1 cellular context compared by ENCODE assay signal in genomic region chr18:47930086-47930843, GRCh38.
A peak's percentile ranks its signal among the peaks of the same experiment; 100 is the strongest.
TF ChIP-seq lines count a peak whose summit lies in the region.

Gene SMAD2, minus strand, starts transcription at chr18:47930659. Its CDS starts 33,903 bp downstream, at chr18:47896756.

TF ChIP-seq in HEK293, 187 proteins besides CTCF, POLR2A, EP300 and RAD21 (continued from another document and continues in another):
- TF ChIP-seq ZNF518A (tag by site-specific recombination; conservative IDR thresholded peaks at IDR 0.05; ENCODE audit: low read depth) (no peak), ZNF335 (tag by site-specific recombination; conservative IDR thresholded peaks at IDR 0.05) (peak; percentile 72), ZNF354C (tag by site-specific recombination; IDR thresholded peaks at IDR 0.05; ENCODE audit: borderline replicate concordance, low read depth) (no peak), ZBTB10 (tag by site-specific recombination; IDR thresholded peaks at IDR 0.05) (peak; percentile 26; the same call in 1 of the 2 replicates), ZBTB8A (tag by site-specific recombination; IDR thresholded peaks at IDR 0.05) (peak; percentile 69), ZBTB21 (tag by site-specific recombination; IDR thresholded peaks at IDR 0.05) (no peak), ZNF677 (tag by site-specific recombination; IDR thresholded peaks at IDR 0.05) (no peak), BCL11A (tag by site-specific recombination; IDR thresholded peaks at IDR 0.05; ENCODE audit: low read depth) (no peak), ZNF585B (tag by site-specific recombination; IDR thresholded peaks at IDR 0.05) (no peak), ZNF670 (tag by site-specific recombination; IDR thresholded peaks at IDR 0.05; ENCODE audit: low read depth) (no peak), ZSCAN16 (tag by site-specific recombination; IDR thresholded peaks at IDR 0.05) (no peak), ZNF837 (tag by site-specific recombination; IDR thresholded peaks at IDR 0.05) (no peak), ZBTB20 (tag by site-specific recombination; IDR thresholded peaks at IDR 0.05) (peak; percentile 87), ZFP37 (tag by site-specific recombination; IDR thresholded peaks at IDR 0.05) (peak; percentile 78; the same call in 1 of the 2 replicates), ZNF138 (tag by site-specific recombination; IDR thresholded peaks at IDR 0.05; ENCODE audit: borderline replicate concordance) (no peak), KLF10 (tag by site-specific recombination; IDR thresholded peaks at IDR 0.05) (peak; percentile 52; the same call in 1 of the 2 replicates), ZBTB44 (tag by site-specific recombination; IDR thresholded peaks at IDR 0.05) (no peak), GLI4 (tag by site-specific recombination; IDR thresholded peaks at IDR 0.05) (no peak), ZNF561 (tag by site-specific recombination; IDR thresholded peaks at IDR 0.05; ENCODE audit: borderline replicate concordance) (0 out of 2 replicates have a peak, but pooled peaks have one; percentile 51), EGR2 (tag by site-specific recombination; IDR thresholded peaks at IDR 0.05; ENCODE audit: low read depth) (peak; percentile 27; the same call in 1 of the 2 replicates), ZNF302 (tag by site-specific recombination; IDR thresholded peaks at IDR 0.05; ENCODE audit: low read depth) (no peak), ZNF792 (tag by site-specific recombination; IDR thresholded peaks at IDR 0.05) (no peak), ZNF311 (tag by site-specific recombination; IDR thresholded peaks at IDR 0.05; ENCODE audit: borderline replicate concordance) (no peak), YY1 (tag by site-specific recombination; IDR thresholded peaks at IDR 0.05) (no peak), SCRT2 (tag by site-specific recombination; IDR thresholded peaks at IDR 0.05) (no peak), ZEB2 (tag by site-specific recombination; IDR thresholded peaks at IDR 0.05) (0 out of 2 replicates have a peak, but pooled peaks have one; percentile 48), ZFP3 (tag by site-specific recombination; IDR thresholded peaks at IDR 0.05; ENCODE audit: low read depth) (no peak), MZF1 (tag by site-specific recombination; IDR thresholded peaks at IDR 0.05; ENCODE audit: borderline replicate concordance) (no peak), ZNF626 (tag by site-specific recombination; IDR thresholded peaks at IDR 0.05) (no peak), ZNF391 (tag by site-specific recombination; IDR thresholded peaks at IDR 0.05; ENCODE audit: borderline replicate concordance, low read depth) (0 out of 2 replicates have a peak, but pooled peaks have one; percentile 24), ZNF558 (tag by site-specific recombination; IDR thresholded peaks at IDR 0.05) (no peak), ZNF521 (tag by site-specific recombination; IDR thresholded peaks at IDR 0.05) (no peak), ZNF488 (tag by site-specific recombination; IDR thresholded peaks at IDR 0.05) (no peak), ZBTB49 (tag by site-specific recombination; IDR thresholded peaks at IDR 0.05; ENCODE audit: low read depth) (no peak), ZNF701 (tag by site-specific recombination; IDR thresholded peaks at IDR 0.05) (no peak), ZNF433 (tag by site-specific recombination; IDR thresholded peaks at IDR 0.05; ENCODE audit: low read depth) (no peak), ZNF248 (tag by site-specific recombination; IDR thresholded peaks at IDR 0.05) (no peak), BCL11B (tag by site-specific recombination; IDR thresholded peaks at IDR 0.05; ENCODE audit: low read depth) (no peak)
- TF ChIP-seq, protein P1, sequence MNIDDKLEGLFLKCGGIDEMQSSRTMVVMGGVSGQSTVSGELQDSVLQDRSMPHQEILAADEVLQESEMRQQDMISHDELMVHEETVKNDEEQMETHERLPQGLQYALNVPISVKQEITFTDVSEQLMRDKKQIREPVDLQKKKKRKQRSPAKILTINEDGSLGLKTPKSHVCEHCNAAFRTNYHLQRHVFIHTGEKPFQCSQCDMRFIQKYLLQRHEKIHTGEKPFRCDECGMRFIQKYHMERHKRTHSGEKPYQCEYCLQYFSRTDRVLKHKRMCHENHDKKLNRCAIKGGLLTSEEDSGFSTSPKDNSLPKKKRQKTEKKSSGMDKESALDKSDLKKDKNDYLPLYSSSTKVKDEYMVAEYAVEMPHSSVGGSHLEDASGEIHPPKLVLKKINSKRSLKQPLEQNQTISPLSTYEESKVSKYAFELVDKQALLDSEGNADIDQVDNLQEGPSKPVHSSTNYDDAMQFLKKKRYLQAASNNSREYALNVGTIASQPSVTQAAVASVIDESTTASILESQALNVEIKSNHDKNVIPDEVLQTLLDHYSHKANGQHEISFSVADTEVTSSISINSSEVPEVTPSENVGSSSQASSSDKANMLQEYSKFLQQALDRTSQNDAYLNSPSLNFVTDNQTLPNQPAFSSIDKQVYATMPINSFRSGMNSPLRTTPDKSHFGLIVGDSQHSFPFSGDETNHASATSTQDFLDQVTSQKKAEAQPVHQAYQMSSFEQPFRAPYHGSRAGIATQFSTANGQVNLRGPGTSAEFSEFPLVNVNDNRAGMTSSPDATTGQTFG (tag by site-specific recombination; IDR thresholded peaks at IDR 0.05; ENCODE audit: borderline replicate concordance), result no peak
- TF ChIP-seq, protein P2, sequence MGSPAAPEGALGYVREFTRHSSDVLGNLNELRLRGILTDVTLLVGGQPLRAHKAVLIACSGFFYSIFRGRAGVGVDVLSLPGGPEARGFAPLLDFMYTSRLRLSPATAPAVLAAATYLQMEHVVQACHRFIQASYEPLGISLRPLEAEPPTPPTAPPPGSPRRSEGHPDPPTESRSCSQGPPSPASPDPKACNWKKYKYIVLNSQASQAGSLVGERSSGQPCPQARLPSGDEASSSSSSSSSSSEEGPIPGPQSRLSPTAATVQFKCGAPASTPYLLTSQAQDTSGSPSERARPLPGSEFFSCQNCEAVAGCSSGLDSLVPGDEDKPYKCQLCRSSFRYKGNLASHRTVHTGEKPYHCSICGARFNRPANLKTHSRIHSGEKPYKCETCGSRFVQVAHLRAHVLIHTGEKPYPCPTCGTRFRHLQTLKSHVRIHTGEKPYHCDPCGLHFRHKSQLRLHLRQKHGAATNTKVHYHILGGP (tag by site-specific recombination; IDR thresholded peaks at IDR 0.05), result no peak
- TF ChIP-seq, protein P3, sequence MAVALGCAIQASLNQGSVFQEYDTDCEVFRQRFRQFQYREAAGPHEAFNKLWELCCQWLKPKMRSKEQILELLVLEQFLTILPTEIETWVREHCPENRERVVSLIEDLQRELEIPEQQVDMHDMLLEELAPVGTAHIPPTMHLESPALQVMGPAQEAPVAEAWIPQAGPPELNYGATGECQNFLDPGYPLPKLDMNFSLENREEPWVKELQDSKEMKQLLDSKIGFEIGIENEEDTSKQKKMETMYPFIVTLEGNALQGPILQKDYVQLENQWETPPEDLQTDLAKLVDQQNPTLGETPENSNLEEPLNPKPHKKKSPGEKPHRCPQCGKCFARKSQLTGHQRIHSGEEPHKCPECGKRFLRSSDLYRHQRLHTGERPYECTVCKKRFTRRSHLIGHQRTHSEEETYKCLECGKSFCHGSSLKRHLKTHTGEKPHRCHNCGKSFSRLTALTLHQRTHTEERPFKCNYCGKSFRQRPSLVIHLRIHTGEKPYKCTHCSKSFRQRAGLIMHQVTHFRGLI (tag by site-specific recombination; IDR thresholded peaks at IDR 0.05), result peak; percentile 47; the same call in 1 of the 2 replicates
- TF ChIP-seq, protein P4, sequence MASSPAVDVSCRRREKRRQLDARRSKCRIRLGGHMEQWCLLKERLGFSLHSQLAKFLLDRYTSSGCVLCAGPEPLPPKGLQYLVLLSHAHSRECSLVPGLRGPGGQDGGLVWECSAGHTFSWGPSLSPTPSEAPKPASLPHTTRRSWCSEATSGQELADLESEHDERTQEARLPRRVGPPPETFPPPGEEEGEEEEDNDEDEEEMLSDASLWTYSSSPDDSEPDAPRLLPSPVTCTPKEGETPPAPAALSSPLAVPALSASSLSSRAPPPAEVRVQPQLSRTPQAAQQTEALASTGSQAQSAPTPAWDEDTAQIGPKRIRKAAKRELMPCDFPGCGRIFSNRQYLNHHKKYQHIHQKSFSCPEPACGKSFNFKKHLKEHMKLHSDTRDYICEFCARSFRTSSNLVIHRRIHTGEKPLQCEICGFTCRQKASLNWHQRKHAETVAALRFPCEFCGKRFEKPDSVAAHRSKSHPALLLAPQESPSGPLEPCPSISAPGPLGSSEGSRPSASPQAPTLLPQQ (tag by site-specific recombination; IDR thresholded peaks at IDR 0.05), result 0 out of 2 replicates have a peak, but pooled peaks have one; percentile 24
